In the genomic region with DNA sequence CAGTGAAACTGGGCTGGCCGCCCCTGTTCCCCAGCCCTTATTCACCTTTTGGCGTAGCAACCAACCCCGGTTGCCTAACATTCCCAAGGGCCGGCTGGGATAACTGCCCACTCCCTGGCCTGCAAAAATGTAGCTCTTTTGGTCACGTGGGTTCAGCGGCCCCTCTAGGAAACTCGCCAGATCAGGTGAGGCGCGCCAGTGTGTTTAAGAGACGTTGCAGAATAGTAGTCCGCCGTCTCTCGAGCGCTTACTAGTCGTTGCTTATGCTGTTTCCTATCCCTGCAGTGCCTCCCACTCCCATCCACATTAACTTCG, we compare ENCODE assay signal across 8 cellular contexts. TPM values are rescaled to one million over a fixed set of nuclear protein-coding genes. Genes with fewer than 3 reads are reported as not detected.
DNase-seq lines count a peak whose midpoint lies in the region; ATAC-seq and TF ChIP-seq lines count a peak whose summit lies in the region.

No MANE protein-coding gene starts in this region.

- H3K4me1 ChIP-seq in mucosa of descending colon (ENCODE audit: low read depth): peaks cover 18% of the 10 kb centered on the region

- no peaks in the 10 kb centered on the region for H3K36me3 ChIP-seq in mucosa of descending colon (ENCODE audit: low read depth)

- H3K27ac ChIP-seq in epithelial cell of prostate: peak overlapping the region; percentile 92

- no peaks in the 10 kb centered on the region for H3K9me3 ChIP-seq in mucosa of descending colon

- peak overlapping the region; percentile 76 for H3K4me3 ChIP-seq in mucosa of descending colon

- peak; percentile 87 for DNase-seq in DMS79 treated with DMSO at 0.1 percent for 48 hours (lab: John Stamatoyannopoulos, UW)
- peak; percentile 63 for DNase-seq in NCI-H774 (lab: John Stamatoyannopoulos, UW)
- DNase-seq in activated CD8-positive, alpha-beta memory T cell treated with anti-CD3 and anti-CD28 coated beads, Interleukin-2, amount 50 U/mL, for 4 hours: peak; percentile 41
- DNase-seq in epithelial cell of prostate (ENCODE audit: low read depth, low spot score): no peak
- DNase-seq in mucosa of descending colon: peak; percentile 76 to 81 (median 77)
- peak; percentile 7 to 12 for DNase-seq in stimulated activated CD8-positive, alpha-beta memory T cell treated with anti-CD3 and anti-CD28 coated beads, Interleukin-4, amount 100 ng/mL, for 4 hours (ENCODE audit: low read depth in 2 of 2, low spot score in 1 of 2)
- DNase-seq in OCI-M2 (lab: John Stamatoyannopoulos, UW; ENCODE audit: unreplicated experiment): no peak

- ATAC-seq in HG03103 (IDR thresholded peaks at IDR 0.05; ENCODE audit: low read depth, unreplicated experiment) (peak; percentile 10), mucosa of descending colon (peak; percentile 12)

- TF ChIP-seq CTCF in mucosa of descending colon (IDR thresholded peaks at IDR 0.05): no peak

- intact Hi-C loops in mucosa of descending colon (cut with DNase I, micrococcal nuclease): no loop called here

RNA-seq across cellular contexts. Expression of a gene that starts 0.6 kb away (rescaled TPM):
- total RNA-seq in mucosa of descending colon: 10 to 100 TPM; 29.7 to 35.1 (median 29.9) TPM

RNA-seq across cellular contexts. Expression of a gene that starts 1.3 kb away (rescaled TPM):
- total RNA-seq in mucosa of descending colon: 10 to 100 TPM; 23.0 to 26.7 (median 24.5) TPM

Comparison
In these comparisons a context has a peak if more than half of its experiments do, and no peak if none do; other contexts are left out.
1. DNase-seq: peak in DMS79 treated with DMSO at 0.1 percent for 48 hours (single experiment), NCI-H774 (single experiment), activated CD8-positive, alpha-beta memory T cell treated with anti-CD3 and anti-CD28 coated beads, Interleukin-2, amount 50 U/mL, for 4 hours (single experiment), mucosa of descending colon (3 of 3) and stimulated activated CD8-positive, alpha-beta memory T cell treated with anti-CD3 and anti-CD28 coated beads, Interleukin-4, amount 100 ng/mL, for 4 hours (2 of 2); none in epithelial cell of prostate (single experiment) and OCI-M2 (single experiment).